19 cellular contexts compared by ENCODE assay signal in the genomic region with DNA sequence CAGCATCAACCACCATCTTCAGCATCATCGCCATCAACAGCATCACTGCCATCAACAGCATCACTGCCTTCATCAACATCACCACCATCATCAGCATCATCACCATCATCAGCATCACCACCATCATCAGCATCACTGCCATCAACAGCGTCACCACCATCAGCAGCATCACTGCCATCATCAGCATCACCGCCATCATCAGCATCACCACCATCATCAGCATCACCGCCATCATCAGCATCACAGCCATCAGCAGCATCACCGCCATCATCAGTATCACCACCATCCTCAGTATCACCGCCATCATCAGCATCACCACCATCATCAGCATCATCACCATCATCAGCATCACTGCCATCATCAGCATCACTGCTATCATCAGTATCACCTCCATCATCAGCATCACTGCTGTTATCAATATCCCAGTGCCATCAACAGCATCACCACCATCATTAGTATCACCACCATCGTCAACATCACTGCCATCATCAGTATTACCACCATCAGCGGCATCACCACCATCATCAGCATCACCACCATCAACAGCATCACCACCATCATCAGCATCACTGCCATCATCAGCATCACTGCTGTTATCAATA.
DNase-seq lines count a peak whose midpoint lies in the region; ATAC-seq, FAIRE-seq and TF ChIP-seq lines count a peak whose summit lies in the region.
"Had no signal": no experiment of that assay in that cellular context is flagged by ENCODE, and none has a peak within 500 bp of the region (broad histone marks: within the 10 kb centered on the region; RNA-seq: fewer than 3 reads in every experiment).

No MANE protein-coding gene starts in this region.

- POLR2A ChIA-PET in HEK293 (lab: Yijun Ruan, JAX) (no interaction called here), K562 (lab: Yijun Ruan, JAX) (no interaction called here)

- no peak for TF ChIP-seq RAD21 in K562 (CRISPR knock-in tag; conservative IDR thresholded peaks at IDR 0.05 in 1 of 2, IDR thresholded peaks at IDR 0.05 in 1 of 2)

- no TSS peak for BruUV-seq in K562 (replicated peaks; lab: Mats Ljungman, UMichigan)

- DNase-seq in GM12891 (ENCODE audit: insufficient read length, low spot score) (no peak), K562 (ENCODE audit: extremely low read depth in 1 of 4, low spot score in 3 of 4) (no peak), small intestine (no peak), OCI-M1 (lab: John Stamatoyannopoulos, UW) (no peak), SKM-1 treated with dmso at 0.1 percent for 144 hours (lab: John Stamatoyannopoulos, UW; ENCODE audit: unreplicated experiment) (no peak)
- DNase-seq in activated naive CD8-positive, alpha-beta T cell treated with anti-CD3 and anti-CD28 coated beads, Interleukin-2, amount 50 U/mL, for 24 hours: no peak
- DNase-seq: ACHN; BE2C; Caco-2; CD4-positive, alpha-beta T cell; GDM1; GM23248; Kasumi-1; KBM-7 had no signal

- H3K4me1 ChIP-seq in HEK293 (ENCODE audit: control insufficient read depth, insufficient read depth, low read length) (no peaks in the 10 kb centered on the region), K562 (replicated peaks in 1 of 2; ENCODE audit: control insufficient read depth in 2 of 2, insufficient read depth in 2 of 2, low read length in 2 of 2) (peaks cover 6 to 15% of the 10 kb centered on the region in 2 experiments; a peak in 3 of 5 replicates), small intestine (ENCODE audit: control insufficient read depth in 2 of 2, insufficient read depth in 1 of 2, low read depth in 1 of 2, low read length in 1 of 2) (no peaks in the 10 kb centered on the region)
- H3K4me1 ChIP-seq: Caco-2 had no signal

- H3K9me1 ChIP-seq in K562 (ENCODE audit: control insufficient read depth, insufficient read depth, low read length): no peaks in the 10 kb centered on the region

- 47% methylated on average over 8 of the region's 8 CpGs for WGBS in K562 (ENCODE audit: insufficient coverage, low coverage, missing lambda C conversion rate)
- 95 to 99% (median 99%) methylated on average over 8 of the region's 8 CpGs for WGBS in small intestine, 3 donors

- H2AFZ ChIP-seq in K562 (ENCODE audit: low read depth, low read length): no peak overlapping the region
- H2AFZ ChIP-seq: GM23248 had no signal

- CTCF ChIA-PET in HEK293 (lab: Yijun Ruan, JAX): no interaction called here
- CTCF ChIA-PET in K562 (lab: Yijun Ruan, JAX; ENCODE audit: low intra/inter-chr PET ratio): no interaction called here

- no peak for ATAC-seq in K562
- no peak for ATAC-seq in activated naive CD8-positive, alpha-beta T cell treated with anti-CD3 and anti-CD28 coated beads, Interleukin-2, amount 50 U/mL, for 24 hours

- no peak for TF ChIP-seq POLR2A in GM12891 (IDR thresholded peaks at IDR 0.05; ENCODE audit: low read depth, low read length)
- no peak for TF ChIP-seq POLR2A in K562 (conservative IDR thresholded peaks at IDR 0.05)

- no peaks in the 10 kb centered on the region for H4K20me1 ChIP-seq in K562 (replicated peaks; ENCODE audit: control insufficient read depth, insufficient read depth, low read length)

- no peak overlapping the region for H3K4me2 ChIP-seq in K562 (ENCODE audit: insufficient read depth, low read length)

- peak; percentile 85 for FAIRE-seq in GM12891 (lab: Jason Lieb, UNC)
- FAIRE-seq in K562 (lab: Jason Lieb, UNC): no peak
- no peak for FAIRE-seq in small intestine (lab: Jason Lieb, UNC)
- FAIRE-seq: A204.1, D721Med, H54 had no signal

- intact Hi-C loops in K562 (cut with micrococcal nuclease): no loop called here

- no peak for TF ChIP-seq EP300 in K562 (IDR thresholded peaks at IDR 0.05; ENCODE audit: low read length)

- H3K27ac Mint-ChIP-seq in activated naive CD8-positive, alpha-beta T cell treated with anti-CD3 and anti-CD28 coated beads, Interleukin-2, amount 50 U/mL, for 24 hours: no peak overlapping the region
- H3K27ac Mint-ChIP-seq: CD4-positive, alpha-beta T cell had no signal

- peaks cover 10% of the 10 kb centered on the region for H3K4me1 Mint-ChIP-seq in activated naive CD8-positive, alpha-beta T cell treated with anti-CD3 and anti-CD28 coated beads, Interleukin-2, amount 50 U/mL, for 24 hours

- H3K27me3 Mint-ChIP-seq in activated naive CD8-positive, alpha-beta T cell treated with anti-CD3 and anti-CD28 coated beads, Interleukin-2, amount 50 U/mL, for 24 hours: no peaks in the 10 kb centered on the region
- H3K27me3 Mint-ChIP-seq: CD4-positive, alpha-beta T cell had no signal

- peaks cover 0 to 13% of the 10 kb centered on the region in 2 experiments; a peak in 2 of 5 replicates for H3K27me3 ChIP-seq in K562 (ENCODE audit: control insufficient read depth in 2 of 2, insufficient read depth in 2 of 2, low read length in 2 of 2)
- H3K27me3 ChIP-seq in small intestine (ENCODE audit: control insufficient read depth in 2 of 2, insufficient read depth in 2 of 2, low read length in 2 of 2): no peaks in the 10 kb centered on the region
- H3K27me3 ChIP-seq: BE2C had no signal

- H3K4me3 ChIP-seq in HEK293 (ENCODE audit: low read depth, low read length) (no peak overlapping the region), K562 (no peak overlapping the region), small intestine (ENCODE audit: low read depth in 1 of 2, low read length in 2 of 2) (no peak overlapping the region)
- H3K4me3 ChIP-seq: GM23248 had no signal

- H3K79me2 ChIP-seq in K562 (ENCODE audit: control insufficient read depth, insufficient read depth, low read length): no peaks in the 10 kb centered on the region

- no peak overlapping the region for H3K9ac ChIP-seq in K562 (ENCODE audit: insufficient read depth in 1 of 2, low read depth in 2 of 2, low read length in 2 of 2)
- H3K9ac ChIP-seq: GM23248 had no signal

- H3K9me3 ChIP-seq in HEK293 (ENCODE audit: control insufficient read depth, insufficient read depth, low read depth, low read length) (no peaks in the 10 kb centered on the region), K562 (replicated peaks; ENCODE audit: control insufficient read depth, insufficient read depth, low read depth, low read length) (no peaks in the 10 kb centered on the region), small intestine (ENCODE audit: control insufficient read depth, low read depth) (no peaks in the 10 kb centered on the region)
- H3K9me3 ChIP-seq: BE2C, Caco-2 had no signal

- TF ChIP-seq CTCF in HEK293 (tag by site-specific recombination; IDR thresholded peaks at IDR 0.05) (no peak), K562 (IDR thresholded peaks at IDR 0.05 in 2 of 3, conservative IDR thresholded peaks at IDR 0.05 in 1 of 3; ENCODE audit: insufficient read depth in 2 of 3, low read depth in 1 of 3, low read length in 3 of 3) (no peak)

- H3K36me3 ChIP-seq in HEK293 (ENCODE audit: control insufficient read depth in 2 of 2, insufficient read depth in 1 of 2, low read length in 2 of 2) (peaks cover 5 to 17% of the 10 kb centered on the region in 2 experiments; a peak in 2 of 3 replicates), K562 (ENCODE audit: control insufficient read depth, insufficient read depth, low read length) (no peaks in the 10 kb centered on the region), small intestine (ENCODE audit: control insufficient read depth in 2 of 2, insufficient read depth in 2 of 2, low read length in 2 of 2) (peaks cover 6 to 22% of the 10 kb centered on the region in 2 donors)

- peaks cover 19% of the 10 kb centered on the region for H3K36me3 Mint-ChIP-seq in activated naive CD8-positive, alpha-beta T cell treated with anti-CD3 and anti-CD28 coated beads, Interleukin-2, amount 50 U/mL, for 24 hours (ENCODE audit: low read depth)

- H3K27ac ChIP-seq in HEK293 (ENCODE audit: extremely low read depth, low read depth, low read length) (no peak overlapping the region), K562 (ENCODE audit: extremely low read depth, low read depth, low read length) (no peak overlapping the region), small intestine (ENCODE audit: low read depth in 1 of 2, low read length in 1 of 2) (no peak overlapping the region)
- H3K27ac ChIP-seq: C4-2B, GM23248 had no signal

- no peaks in the 10 kb centered on the region for H3K9me3 Mint-ChIP-seq in activated naive CD8-positive, alpha-beta T cell treated with anti-CD3 and anti-CD28 coated beads, Interleukin-2, amount 50 U/mL, for 24 hours
- H3K9me3 Mint-ChIP-seq: CD4-positive, alpha-beta T cell had no signal

- H3K4me3 Mint-ChIP-seq in activated naive CD8-positive, alpha-beta T cell treated with anti-CD3 and anti-CD28 coated beads, Interleukin-2, amount 50 U/mL, for 24 hours: no peak overlapping the region
- H3K4me3 Mint-ChIP-seq: CD4-positive, alpha-beta T cell had no signal

- in situ Hi-C loops in K562 (cut with MboI): no loop called here

TF ChIP-seq in GM12891, 5 proteins besides CTCF, POLR2A, EP300 and RAD21:
- no peak for TF ChIP-seq PAX5 (IDR thresholded peaks at IDR 0.05; ENCODE audit: insufficient read depth, low read length, severe bottlenecking)

TF ChIP-seq in HEK293, 187 proteins besides CTCF, POLR2A, EP300 and RAD21 (continues in another document):
- no peak for TF ChIP-seq ZNF580 (tag by site-specific recombination; IDR thresholded peaks at IDR 0.05)

TF ChIP-seq in K562, 482 proteins besides CTCF, POLR2A, EP300 and RAD21 (continues in another document):
- TF ChIP-seq HDAC1 (IDR thresholded peaks at IDR 0.05) (peak in 1 of 2 experiments; percentile 91; a peak in 2 of 4 replicates), SIX5 (IDR thresholded peaks at IDR 0.05; ENCODE audit: borderline replicate concordance in 1 of 2, insufficient read depth in 1 of 2, low read depth in 1 of 2, low read length in 2 of 2) (no peak), HDAC2 (IDR thresholded peaks at IDR 0.05) (peak; percentile 90; the same call in 1 of the 2 replicates), STAT5B (CRISPR knock-in tag; IDR thresholded peaks at IDR 0.05) (no peak), WHSC1 (IDR thresholded peaks at IDR 0.05; ENCODE audit: low read length) (no peak), HDGF (IDR thresholded peaks at IDR 0.05) (no peak), CEBPB (tag; IDR thresholded peaks at IDR 0.05) (no peak), YBX1 (IDR thresholded peaks at IDR 0.05) (peak; percentile 85; the same call in 1 of the 2 replicates), SREBF2 (CRISPR knock-in tag; IDR thresholded peaks at IDR 0.05) (no peak), ZNF23 (CRISPR knock-in tag; IDR thresholded peaks at IDR 0.05) (no peak), KDM1A (IDR thresholded peaks at IDR 0.05) (peak; percentile 94 to 95), XRCC4 (IDR thresholded peaks at IDR 0.05; ENCODE audit: extremely low read depth, insufficient read depth, insufficient read length) (no peak), SREBF1 (IDR thresholded peaks at IDR 0.05; ENCODE audit: borderline replicate concordance, low read depth, low read length) (no peak)
